ENCODE assay signal across 1 cellular context in the genomic region with DNA sequence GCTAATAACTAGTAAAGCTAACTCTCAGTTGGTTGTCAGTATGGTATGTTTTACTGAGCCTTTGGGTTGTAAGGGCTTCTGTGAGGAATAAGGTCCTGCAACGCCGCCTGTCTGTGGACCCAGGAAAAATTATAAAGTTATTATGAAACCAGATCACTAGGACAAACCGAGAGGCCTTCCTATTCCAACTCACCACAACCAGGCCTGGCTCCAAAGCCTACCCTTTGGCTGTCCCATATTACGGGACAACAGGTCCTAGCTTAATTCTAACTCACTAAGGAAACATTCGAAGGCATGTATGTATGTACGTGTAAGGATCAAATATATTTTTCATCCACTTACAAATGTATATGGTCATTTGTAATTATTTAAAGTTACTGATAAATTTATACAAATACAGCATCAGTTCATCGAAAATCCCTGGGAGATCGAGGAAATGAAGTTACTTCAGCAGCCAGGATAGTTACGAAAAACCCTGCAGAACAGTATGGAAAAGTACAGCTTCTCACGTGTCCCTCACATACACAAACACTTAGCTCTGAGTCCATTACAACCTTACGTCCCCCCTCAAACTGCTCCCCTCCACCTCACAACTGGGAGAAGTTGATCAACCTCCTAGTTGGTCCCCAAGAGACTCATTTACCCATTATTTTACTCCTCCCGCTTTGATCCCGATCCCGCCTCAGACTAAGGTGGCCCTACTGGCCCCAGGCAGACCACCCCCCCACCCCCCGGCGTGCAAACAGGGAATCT.
A peak's percentile ranks its signal among the peaks of the same experiment; 100 is the strongest.
TF ChIP-seq lines count a peak whose summit lies in the region.

No MANE protein-coding gene starts in this region.

TF ChIP-seq in SK-N-SH, 30 proteins besides CTCF, POLR2A, EP300 and RAD21 (continued from another document):
- TF ChIP-seq, protein P1, sequence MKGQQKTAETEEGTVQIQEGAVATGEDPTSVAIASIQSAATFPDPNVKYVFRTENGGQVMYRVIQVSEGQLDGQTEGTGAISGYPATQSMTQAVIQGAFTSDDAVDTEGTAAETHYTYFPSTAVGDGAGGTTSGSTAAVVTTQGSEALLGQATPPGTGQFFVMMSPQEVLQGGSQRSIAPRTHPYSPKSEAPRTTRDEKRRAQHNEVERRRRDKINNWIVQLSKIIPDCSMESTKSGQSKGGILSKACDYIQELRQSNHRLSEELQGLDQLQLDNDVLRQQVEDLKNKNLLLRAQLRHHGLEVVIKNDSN (IDR thresholded peaks at IDR 0.05; ENCODE audit: borderline replicate concordance, low read depth) = no peak
- TF ChIP-seq JUND (IDR thresholded peaks at IDR 0.05) = no peak
- 0 out of 2 replicates have a peak, but pooled peaks have one; percentile 22 for TF ChIP-seq YY1 (IDR thresholded peaks at IDR 0.05; ENCODE audit: low read depth)
- no peak for TF ChIP-seq FOXM1 (IDR thresholded peaks at IDR 0.05; ENCODE audit: low read depth)
- peak; percentile 15; the same call in 1 of the 2 replicates for TF ChIP-seq RXRA (IDR thresholded peaks at IDR 0.05; ENCODE audit: borderline replicate concordance, low read depth)
